8 cellular contexts compared by ENCODE assay signal in genomic region chr11:96112192-96113099, GRCh38.
DNase-seq lines count a peak whose midpoint lies in the region; ATAC-seq lines count a peak whose summit lies in the region.

No MANE protein-coding gene starts in this region.

- peaks cover 5 to 27% of the 10 kb centered on the region in 2 donors for H3K36me3 Mint-ChIP-seq in activated naive CD4-positive, alpha-beta T cell treated with anti-CD3 and anti-CD28 coated beads, Interleukin-2, amount 50 U/mL, for 72 hours
- peaks cover 3% of the 10 kb centered on the region for H3K36me3 Mint-ChIP-seq in effector memory CD8-positive, alpha-beta T cell (ENCODE audit: insufficient read depth)

- ATAC-seq in activated naive CD4-positive, alpha-beta T cell treated with anti-CD3 and anti-CD28 coated beads, Interleukin-2, amount 50 U/mL, for 72 hours: peak; percentile 90 to 94
- ATAC-seq in HG03108 (IDR thresholded peaks at IDR 0.05; ENCODE audit: unreplicated experiment): peak; percentile 92
- no peak for ATAC-seq in effector memory CD8-positive, alpha-beta T cell (replicated peaks)

- H3K4me3 Mint-ChIP-seq in effector memory CD8-positive, alpha-beta T cell: no peak overlapping the region

- H3K9me3 Mint-ChIP-seq in activated naive CD4-positive, alpha-beta T cell treated with anti-CD3 and anti-CD28 coated beads, Interleukin-2, amount 50 U/mL, for 72 hours: peaks cover 0 to 3% of the 10 kb centered on the region in 2 donors
- H3K9me3 Mint-ChIP-seq in effector memory CD8-positive, alpha-beta T cell: no peaks in the 10 kb centered on the region

- H3K27ac ChIP-seq in temporal lobe (ENCODE audit: low read depth, low read length): peak overlapping the region; percentile 52

- no peaks in the 10 kb centered on the region for H3K27me3 Mint-ChIP-seq in effector memory CD8-positive, alpha-beta T cell

- peaks cover 5 to 6% of the 10 kb centered on the region in 2 donors for H3K4me1 Mint-ChIP-seq in effector memory CD8-positive, alpha-beta T cell (ENCODE audit: low read depth in 2 of 2)

- H3K27ac Mint-ChIP-seq in activated naive CD4-positive, alpha-beta T cell treated with anti-CD3 and anti-CD28 coated beads, Interleukin-2, amount 50 U/mL, for 72 hours: peak overlapping the region; percentile 81 to 84
- H3K27ac Mint-ChIP-seq in effector memory CD8-positive, alpha-beta T cell: peak overlapping the region; percentile 26 to 45

- peak in 1 of 2 donors; percentile 20 for DNase-seq in activated naive CD4-positive, alpha-beta T cell treated with anti-CD3 and anti-CD28 coated beads, Interleukin-2, amount 50 U/mL, for 72 hours (ENCODE audit: low spot score in 2 of 2)
- DNase-seq in activated naive CD4-positive, alpha-beta T cell treated with Interleukin-2 at 50 U/mL for 16 hours: no peak
- DNase-seq in effector memory CD8-positive, alpha-beta T cell: no peak
- DNase-seq in GF-D8 (lab: John Stamatoyannopoulos, UW): no peak
- DNase-seq in NCI-H510A treated with DMSO at 0.1 percent for 48 hours (lab: John Stamatoyannopoulos, UW): no peak
- no peak for DNase-seq in hippocampal formation (lab: John Stamatoyannopoulos, UW)
